ENCODE assay signal across 1 cellular context in genomic region chr9:35905912-35906679, GRCh38.
TF ChIP-seq lines count a peak whose summit lies in the region.

Gene HRCT1 (plus strand): TSS chr9:35906202. CDS start chr9:35906288, 86 bp downstream.

TF ChIP-seq in HEK293, 187 proteins besides CTCF, POLR2A, EP300 and RAD21 (continued from another document and continues in another):
- peak; percentile 49; the same call in 1 of the 2 replicates for TF ChIP-seq ZNF121 (tag by site-specific recombination; IDR thresholded peaks at IDR 0.05)
- no peak for TF ChIP-seq ZNF132 (tag by site-specific recombination; IDR thresholded peaks at IDR 0.05; ENCODE audit: borderline replicate concordance)
- TF ChIP-seq SP3 (tag by site-specific recombination; IDR thresholded peaks at IDR 0.05): no peak
- TF ChIP-seq ZNF26 (tag by site-specific recombination; IDR thresholded peaks at IDR 0.05): no peak
- peak; percentile 74; the same call in 1 of the 2 replicates for TF ChIP-seq ZNF10 (tag by site-specific recombination; IDR thresholded peaks at IDR 0.05)
- TF ChIP-seq ZNF544 (tag by site-specific recombination; IDR thresholded peaks at IDR 0.05): no peak
- no peak for TF ChIP-seq MEIS1 (CRISPR knock-in tag; IDR thresholded peaks at IDR 0.05; ENCODE audit: borderline replicate concordance)
- TF ChIP-seq HIC1 (tag by site-specific recombination; IDR thresholded peaks at IDR 0.05): no peak; the same call in 1 of the 2 replicates
- TF ChIP-seq ZNF600 (tag by site-specific recombination; IDR thresholded peaks at IDR 0.05): no peak
- TF ChIP-seq ZXDB (tag by site-specific recombination; IDR thresholded peaks at IDR 0.05): 0 out of 2 replicates have a peak, but pooled peaks have one; percentile 25
- TF ChIP-seq ZNF24 (tag by site-specific recombination; IDR thresholded peaks at IDR 0.05): 0 out of 2 replicates have a peak, but pooled peaks have one; percentile 27
- no peak for TF ChIP-seq ZNF791 (tag by site-specific recombination; IDR thresholded peaks at IDR 0.05)
- no peak for TF ChIP-seq ZNF239 (tag by site-specific recombination; IDR thresholded peaks at IDR 0.05)
- TF ChIP-seq MZF1 (tag by site-specific recombination; IDR thresholded peaks at IDR 0.05; ENCODE audit: borderline replicate concordance): no peak
- TF ChIP-seq ZBTB1 (tag by site-specific recombination; IDR thresholded peaks at IDR 0.05): no peak
- no peak for TF ChIP-seq ZNF560 (tag by site-specific recombination; IDR thresholded peaks at IDR 0.05; ENCODE audit: borderline replicate concordance)
- no peak; the same call in 1 of the 2 replicates for TF ChIP-seq KLF8 (tag by site-specific recombination; IDR thresholded peaks at IDR 0.05)
- no peak for TF ChIP-seq ZNF747 (tag by site-specific recombination; IDR thresholded peaks at IDR 0.05)
- no peak for TF ChIP-seq ZBTB49 (tag by site-specific recombination; IDR thresholded peaks at IDR 0.05; ENCODE audit: low read depth)
- no peak for TF ChIP-seq AEBP2 (tag by site-specific recombination; IDR thresholded peaks at IDR 0.05; ENCODE audit: borderline replicate concordance)
- TF ChIP-seq ZSCAN18 (tag by site-specific recombination; IDR thresholded peaks at IDR 0.05): no peak
- TF ChIP-seq ZNF843 (tag by site-specific recombination; IDR thresholded peaks at IDR 0.05): no peak
- no peak for TF ChIP-seq MYNN (tag by site-specific recombination; IDR thresholded peaks at IDR 0.05; ENCODE audit: borderline replicate concordance)
- no peak for TF ChIP-seq KLF16 (tag by site-specific recombination; IDR thresholded peaks at IDR 0.05)
- 0 out of 2 replicates have a peak, but pooled peaks have one; percentile 16 for TF ChIP-seq ZNF341 (tag by site-specific recombination; IDR thresholded peaks at IDR 0.05; ENCODE audit: low read depth)
- no peak for TF ChIP-seq ATF2 (tag by site-specific recombination; IDR thresholded peaks at IDR 0.05; ENCODE audit: low read depth)
- no peak for TF ChIP-seq HOXD13 (CRISPR knock-in tag; IDR thresholded peaks at IDR 0.05; ENCODE audit: borderline replicate concordance)
- no peak for TF ChIP-seq ZNF518A (tag by site-specific recombination; conservative IDR thresholded peaks at IDR 0.05; ENCODE audit: low read depth)
- no peak for TF ChIP-seq ZNF114 (tag by site-specific recombination; IDR thresholded peaks at IDR 0.05)
- TF ChIP-seq ZNF146 (tag by site-specific recombination; IDR thresholded peaks at IDR 0.05): no peak
- no peak for TF ChIP-seq ZNF148 (tag by site-specific recombination; IDR thresholded peaks at IDR 0.05; ENCODE audit: borderline replicate concordance)
- TF ChIP-seq ZNF621 (tag by site-specific recombination; IDR thresholded peaks at IDR 0.05): no peak
- no peak for TF ChIP-seq ZNF19 (tag by site-specific recombination; IDR thresholded peaks at IDR 0.05; ENCODE audit: low read depth)
- TF ChIP-seq ZNF629 (tag by site-specific recombination; IDR thresholded peaks at IDR 0.05): peak; percentile 41; the same call in 1 of the 2 replicates
- no peak for TF ChIP-seq ZNF561 (tag by site-specific recombination; IDR thresholded peaks at IDR 0.05; ENCODE audit: borderline replicate concordance)
- TF ChIP-seq ZNF16 (tag by site-specific recombination; IDR thresholded peaks at IDR 0.05; ENCODE audit: low read depth): no peak
- 0 out of 2 replicates have a peak, but pooled peaks have one; percentile 27 for TF ChIP-seq ZNF660 (tag by site-specific recombination; IDR thresholded peaks at IDR 0.05)
- peak; percentile 69 for TF ChIP-seq ZBTB48 (tag by site-specific recombination; IDR thresholded peaks at IDR 0.05)
- TF ChIP-seq KLF1 (tag by site-specific recombination; IDR thresholded peaks at IDR 0.05): peak; percentile 82
- TF ChIP-seq TRIM28 (IDR thresholded peaks at IDR 0.05; ENCODE audit: borderline replicate concordance, low read length): no peak
- no peak for TF ChIP-seq ZNF529 (tag by site-specific recombination; IDR thresholded peaks at IDR 0.05; ENCODE audit: insufficient replicate concordance)
- no peak for TF ChIP-seq ZEB2 (tag by site-specific recombination; IDR thresholded peaks at IDR 0.05)
